Comparison of ENCODE assay signal across 18 cellular contexts in the genomic region with DNA sequence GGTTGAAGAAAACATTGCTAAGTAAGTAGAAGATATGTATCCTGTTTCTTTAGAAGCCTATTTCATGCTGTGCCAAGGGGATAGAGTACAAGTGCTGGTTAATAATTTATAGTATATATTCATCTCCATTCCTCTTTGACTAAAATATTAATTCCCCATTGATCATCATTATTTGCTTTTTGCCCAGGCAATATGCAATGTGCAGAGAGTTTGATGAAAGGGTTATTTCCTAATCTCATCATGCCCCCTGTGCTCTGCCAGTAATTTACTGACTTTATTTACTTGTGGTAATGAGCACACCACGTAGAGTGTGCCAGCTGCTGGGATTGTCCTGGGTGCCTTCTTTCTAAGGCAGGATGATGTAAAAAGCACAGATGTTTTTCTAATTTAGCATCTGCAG.
DNase-seq lines count a peak whose midpoint lies in the region; ATAC-seq, FAIRE-seq and TF ChIP-seq lines count a peak whose summit lies in the region.
"Had no signal": no experiment of that assay in that cellular context is flagged by ENCODE, and none has a peak within 500 bp of the region (broad histone marks: within the 10 kb centered on the region; RNA-seq: fewer than 3 reads in every experiment).

No MANE protein-coding gene starts in this region.

- TF ChIP-seq CTCF in CD14-positive monocyte (IDR thresholded peaks at IDR 0.05), result no peak

- no peak overlapping the region for H3K4me3 Mint-ChIP-seq in CD14-positive monocyte
- H3K4me3 Mint-ChIP-seq: activated naive CD4-positive, alpha-beta T cell treated with anti-CD3 and anti-CD28 coated beads, Interleukin-2, amount 50 U/mL, for 24 hours; CD4-positive, alpha-beta T cell had no signal

- H3K9me3 Mint-ChIP-seq in CD14-positive monocyte, result no peaks in the 10 kb centered on the region
- H3K9me3 Mint-ChIP-seq: activated naive CD4-positive, alpha-beta T cell treated with anti-CD3 and anti-CD28 coated beads, Interleukin-2, amount 50 U/mL, for 24 hours; CD4-positive, alpha-beta T cell had no signal

- TF ChIP-seq POLR2A in GM12891 (IDR thresholded peaks at IDR 0.05; ENCODE audit: low read depth, low read length), result no peak

- intact Hi-C loops in CD14-positive monocyte (cut with micrococcal nuclease), result loop anchor here (5.0 to 10.0 kb wide), 2 partner anchors 435 to 437 kb away; no protein-coding TSS in a partner anchor

- peak overlapping the region; percentile 46 to 88 (median 86) for H3K27ac Mint-ChIP-seq in CD14-positive monocyte
- H3K27ac Mint-ChIP-seq: activated naive CD4-positive, alpha-beta T cell treated with anti-CD3 and anti-CD28 coated beads, Interleukin-2, amount 50 U/mL, for 24 hours; CD4-positive, alpha-beta T cell had no signal

- peaks cover 72% of the 10 kb centered on the region for H3K4me1 Mint-ChIP-seq in CD14-positive monocyte

- peaks cover 0 to 2% (median 1%) of the 10 kb centered on the region in 3 donors for H3K27me3 Mint-ChIP-seq in CD14-positive monocyte (ENCODE audit: low read depth in 3 of 3)
- H3K27me3 Mint-ChIP-seq: activated naive CD4-positive, alpha-beta T cell treated with anti-CD3 and anti-CD28 coated beads, Interleukin-2, amount 50 U/mL, for 24 hours; CD4-positive, alpha-beta T cell had no signal

- DNase-seq in CD14-positive monocyte (ENCODE audit: low spot score), result no peak
- DNase-seq in DMS153 (lab: John Stamatoyannopoulos, UW), result peak; percentile 76
- peak; percentile 19 for DNase-seq in NCI-H2196 (lab: John Stamatoyannopoulos, UW; ENCODE audit: unreplicated experiment)
- no peak for DNase-seq in activated CD8-positive, alpha-beta memory T cell treated with anti-CD3 and anti-CD28 coated beads, Interleukin-2, amount 50 U/mL, for 48 hours
- no peak for DNase-seq in GM12891 (ENCODE audit: insufficient read length, low spot score)
- DNase-seq: activated CD4-positive, alpha-beta T cell treated with anti-CD3 and anti-CD28 coated beads for 4 hours; activated T-cell treated with anti-CD3 and anti-CD28 coated beads for 4 hours; CD4-positive, alpha-beta T cell; GF-D8; KG1; left lung; NCI-H526 treated with DMSO at 0.1 percent for 48 hours; posterior cingulate gyrus; stimulated activated CD4-positive, alpha-beta T cell treated with anti-CD3 and anti-CD28 coated beads, Interleukin-12 subunit alpha, Interleukin-12 subunit beta, amount 100 ng/mL, for 4 hours had no signal

- no peak for ATAC-seq in GM19035 (IDR thresholded peaks at IDR 0.05; ENCODE audit: unreplicated experiment)
- ATAC-seq: left lung, Right ventricle myocardium inferior had no signal

- peak; percentile 96 for FAIRE-seq in islet of Langerhans (lab: Jason Lieb, UNC)
- FAIRE-seq in GM12891 (lab: Jason Lieb, UNC), result no peak

- H3K36me3 Mint-ChIP-seq in CD14-positive monocyte, result peaks cover 0 to 4% of the 10 kb centered on the region in 2 donors
- H3K36me3 Mint-ChIP-seq: activated naive CD4-positive, alpha-beta T cell treated with anti-CD3 and anti-CD28 coated beads, Interleukin-2, amount 50 U/mL, for 24 hours had no signal

TF ChIP-seq in GM12891, 5 proteins besides CTCF, POLR2A, EP300 and RAD21:
- TF ChIP-seq SPI1 (IDR thresholded peaks at IDR 0.05; ENCODE audit: low read depth, low read length) (no peak), POLR2AphosphoS5 (IDR thresholded peaks at IDR 0.05; ENCODE audit: low read depth, low read length) (no peak), POU2F2 (IDR thresholded peaks at IDR 0.05; ENCODE audit: low read depth, low read length) (no peak), PAX5 (IDR thresholded peaks at IDR 0.05; ENCODE audit: insufficient read depth, low read length, severe bottlenecking) (no peak), TAF1 (IDR thresholded peaks at IDR 0.05; ENCODE audit: low read depth, low read length) (no peak)

Comparison
In these comparisons a context has a peak if more than half of its experiments do, and no peak if none do; other contexts are left out.
1. DNase-seq: peak in DMS153 (single experiment) and NCI-H2196 (single experiment); none in CD14-positive monocyte (single experiment), activated CD8-positive, alpha-beta memory T cell treated with anti-CD3 and anti-CD28 coated beads, Interleukin-2, amount 50 U/mL, for 48 hours (single experiment) and GM12891 (single experiment).